ENCODE assay signal across 16 cellular contexts in genomic region chr1:164265232-164265631, GRCh38.
DNase-seq lines count a peak whose midpoint lies in the region; ATAC-seq and TF ChIP-seq lines count a peak whose summit lies in the region.
"Had no signal": no experiment of that assay in that cellular context is flagged by ENCODE, and none has a peak within 500 bp of the region (broad histone marks: within the 10 kb centered on the region; RNA-seq: fewer than 3 reads in every experiment).

No MANE protein-coding gene starts in this region.

- H3K27me3 ChIP-seq in colonic mucosa (no peaks in the 10 kb centered on the region), gastroesophageal sphincter (no peaks in the 10 kb centered on the region), uterus (no peaks in the 10 kb centered on the region)
- H3K27me3 ChIP-seq: BLaER1 had no signal

- H3K36me3 ChIP-seq in colonic mucosa (no peaks in the 10 kb centered on the region), gastroesophageal sphincter (no peaks in the 10 kb centered on the region), uterus (no peaks in the 10 kb centered on the region)
- H3K36me3 ChIP-seq: BLaER1 had no signal

- no peak for TF ChIP-seq CTCF in colonic mucosa (IDR thresholded peaks at IDR 0.05)
- TF ChIP-seq CTCF in gastroesophageal sphincter (IDR thresholded peaks at IDR 0.05) = no peak
- TF ChIP-seq CTCF in uterus (IDR thresholded peaks at IDR 0.05) = no peak

- H3K4me3 ChIP-seq in colonic mucosa = no peak overlapping the region
- no peak overlapping the region for H3K4me3 ChIP-seq in gastroesophageal sphincter
- H3K4me3 ChIP-seq in uterus = no peak overlapping the region
- H3K4me3 ChIP-seq: BLaER1 had no signal

- no peak for TF ChIP-seq EP300 in gastroesophageal sphincter (IDR thresholded peaks at IDR 0.05)

- peak; percentile 51 for ATAC-seq in gastroesophageal sphincter
- no peak for ATAC-seq in GM21786 (IDR thresholded peaks at IDR 0.05; ENCODE audit: unreplicated experiment)
- ATAC-seq in HG03469 (IDR thresholded peaks at IDR 0.05; ENCODE audit: unreplicated experiment) = no peak
- ATAC-seq: HepG2 had no signal

- H3K4me1 ChIP-seq in colonic mucosa = no peaks in the 10 kb centered on the region
- H3K4me1 ChIP-seq in gastroesophageal sphincter = no peaks in the 10 kb centered on the region
- H3K4me1 ChIP-seq in uterus = no peaks in the 10 kb centered on the region
- H3K4me1 ChIP-seq: BLaER1, Caco-2 had no signal

- DNase-seq in AG20443 (ENCODE audit: low spot score) (peak; percentile 21), colonic mucosa (peak; percentile 22), uterus (peak; percentile 40 to 48), MV-4-11 (lab: John Stamatoyannopoulos, UW) (no peak)
- DNase-seq: AML-193; Caco-2; CD8-positive, alpha-beta memory T cell; DND-41; GDM1; HCEC 1CT; HFFc6 had no signal

- H3K27ac ChIP-seq in colonic mucosa (no peak overlapping the region), gastroesophageal sphincter (no peak overlapping the region), uterus (peak overlapping the region in 1 of 2 donors; percentile 15)
- H3K27ac ChIP-seq: BLaER1 had no signal

- WGBS in gastroesophageal sphincter (ENCODE audit: low coverage in 1 of 2), 2 donors = 60 to 78% methylated on average over 2 of the region's 2 CpGs

- H3K9ac ChIP-seq in colonic mucosa (ENCODE audit: low read depth in 2 of 2, low read length in 2 of 2) = no peak overlapping the region
- H3K9ac ChIP-seq: BLaER1 had no signal

- intact Hi-C loops in colonic mucosa (cut with DNase I) = no loop called here
- intact Hi-C loops in uterus (cut with DNase I; ENCODE audit: low total_unique reads) = no loop called here

- TF ChIP-seq POLR2A in gastroesophageal sphincter (IDR thresholded peaks at IDR 0.05) (no peak), uterus (IDR thresholded peaks at IDR 0.05) (no peak)

- H3K9me3 ChIP-seq in colonic mucosa = no peaks in the 10 kb centered on the region
- no peaks in the 10 kb centered on the region for H3K9me3 ChIP-seq in gastroesophageal sphincter
- no peaks in the 10 kb centered on the region for H3K9me3 ChIP-seq in uterus
- H3K9me3 ChIP-seq: BLaER1, Caco-2 had no signal
